29 cellular contexts compared by ENCODE assay signal in genomic region chr1:66197120-66197519, GRCh38.
"Had no signal": no experiment of that assay in that cellular context is flagged by ENCODE, and none has a peak within 500 bp of the region (broad histone marks: within the 10 kb centered on the region; RNA-seq: fewer than 3 reads in every experiment).

No MANE protein-coding gene starts in this region.

- H3K9me3 ChIP-seq: ascending aorta, breast epithelium, Peyer's patch, SJSA1 had no signal

- H3K4me1 Mint-ChIP-seq: activated CD4-positive, alpha-beta T cell treated with anti-CD3 and anti-CD28 coated beads, Interleukin-2, amount 10 ng/mL, durations not matched to agents 24 days and 14 days; activated naive CD4-positive, alpha-beta T cell treated with anti-CD3 and anti-CD28 coated beads, Interleukin-2, amount 50 U/mL, for 24 hours; activated naive CD8-positive, alpha-beta T cell treated with anti-CD3 and anti-CD28 coated beads, Interleukin-2, amount 10 ng/mL, durations not matched to agents 7 days and 5 days; activated T-helper 17 cell treated with anti-CD3 and anti-CD28 coated beads, Interleukin-2, amount 50 U/mL, for 72 hours had no signal

- H3K36me3 Mint-ChIP-seq: activated naive CD4-positive, alpha-beta T cell treated with anti-CD3 and anti-CD28 coated beads, Interleukin-2, amount 50 U/mL, for 24 hours; activated naive CD8-positive, alpha-beta T cell treated with anti-CD3 and anti-CD28 coated beads, Interleukin-2, amount 10 ng/mL, durations not matched to agents 7 days and 5 days had no signal

- H3K4me3 Mint-ChIP-seq: activated CD4-positive, alpha-beta T cell treated with anti-CD3 and anti-CD28 coated beads, Interleukin-2, amount 10 ng/mL, durations not matched to agents 24 days and 14 days; activated CD8-positive, alpha-beta T cell treated with anti-CD3 and anti-CD28 coated beads for 36 hours; activated naive CD4-positive, alpha-beta T cell treated with anti-CD3 and anti-CD28 coated beads, Interleukin-2, amount 50 U/mL, for 24 hours; activated naive CD8-positive, alpha-beta T cell treated with anti-CD3 and anti-CD28 coated beads, Interleukin-2, amount 10 ng/mL, durations not matched to agents 7 days and 5 days; activated T-cell treated with anti-CD3 and anti-CD28 coated beads, Interleukin-2, amount 50 U/mL, for 72 hours; activated T-helper 17 cell treated with anti-CD3 and anti-CD28 coated beads, Interleukin-2, amount 50 U/mL, for 72 hours had no signal

- ATAC-seq: activated CD8-positive, alpha-beta T cell treated with anti-CD3 and anti-CD28 coated beads for 36 hours; activated T-cell treated with anti-CD3 and anti-CD28 coated beads, Interleukin-2, amount 50 U/mL, for 72 hours; activated T-helper 17 cell treated with anti-CD3 and anti-CD28 coated beads, Interleukin-2, amount 50 U/mL, for 72 hours; PC-3 had no signal

- H3K36me3 ChIP-seq: ascending aorta, breast epithelium, Peyer's patch, SJSA1 had no signal

- H3K4me3 ChIP-seq: ascending aorta, breast epithelium, Peyer's patch, SJSA1 had no signal

- H3K27ac Mint-ChIP-seq: activated CD4-positive, alpha-beta T cell treated with anti-CD3 and anti-CD28 coated beads, Interleukin-2, amount 10 ng/mL, durations not matched to agents 24 days and 14 days; activated CD8-positive, alpha-beta T cell treated with anti-CD3 and anti-CD28 coated beads for 36 hours; activated naive CD4-positive, alpha-beta T cell treated with anti-CD3 and anti-CD28 coated beads, Interleukin-2, amount 50 U/mL, for 24 hours; activated naive CD8-positive, alpha-beta T cell treated with anti-CD3 and anti-CD28 coated beads, Interleukin-2, amount 10 ng/mL, durations not matched to agents 7 days and 5 days; activated T-cell treated with anti-CD3 and anti-CD28 coated beads, Interleukin-2, amount 50 U/mL, for 72 hours; activated T-helper 17 cell treated with anti-CD3 and anti-CD28 coated beads, Interleukin-2, amount 50 U/mL, for 72 hours had no signal

- H3K27me3 Mint-ChIP-seq: activated CD8-positive, alpha-beta T cell treated with anti-CD3 and anti-CD28 coated beads for 36 hours; activated naive CD4-positive, alpha-beta T cell treated with anti-CD3 and anti-CD28 coated beads, Interleukin-2, amount 50 U/mL, for 24 hours had no signal

- H3K9me3 Mint-ChIP-seq: activated CD4-positive, alpha-beta T cell treated with anti-CD3 and anti-CD28 coated beads, Interleukin-2, amount 10 ng/mL, durations not matched to agents 24 days and 14 days; activated CD8-positive, alpha-beta T cell treated with anti-CD3 and anti-CD28 coated beads for 36 hours; activated naive CD4-positive, alpha-beta T cell treated with anti-CD3 and anti-CD28 coated beads, Interleukin-2, amount 50 U/mL, for 24 hours; activated naive CD8-positive, alpha-beta T cell treated with anti-CD3 and anti-CD28 coated beads, Interleukin-2, amount 10 ng/mL, durations not matched to agents 7 days and 5 days had no signal

- H3K27ac ChIP-seq: ascending aorta, breast epithelium, Peyer's patch, SJSA1 had no signal

- DNase-seq: activated CD4-positive, alpha-beta T cell treated with anti-CD3 and anti-CD28 coated beads, Interleukin-2, amount 10 ng/mL, durations not matched to agents 24 days and 14 days; activated CD4-positive, alpha-beta T cell treated with anti-CD3 and anti-CD28 coated beads, Interleukin-2, amount 50 U/mL, for 4 hours; activated CD8-positive, alpha-beta T cell treated with anti-CD3 and anti-CD28 coated beads for 36 hours; activated effector memory CD4-positive, alpha-beta T cell treated with anti-CD3 and anti-CD28 coated beads, Interleukin-2, amount 50 U/mL, for 16 hours; activated naive CD4-positive, alpha-beta T cell; activated naive CD8-positive, alpha-beta T cell treated with anti-CD3 and anti-CD28 coated beads, Interleukin-2, amount 10 ng/mL, durations not matched to agents 7 days and 5 days; activated T-cell treated with anti-CD3 and anti-CD28 coated beads, Interleukin-2, amount 50 U/mL, for 1 hour; activated T-cell treated with anti-CD3 and anti-CD28 coated beads, Interleukin-2, amount 50 U/mL, for 72 hours; amygdala; central memory CD4-positive, alpha-beta T cell; NCI-H1092 treated with DMSO at 0.1 percent for 48 hours; NCI-H1417; NCI-H146; NCI-H187; NCI-H2029 treated with DMSO at 0.1 percent for 48 hours; NCI-H2107; NCI-H2171; NCI-H510A; NCI-H526; NCI-H748 treated with DMSO at 0.1 percent for 48 hours; NK-92 treated with Interleukin-12 subunit alpha and Interleukin-12 subunit beta, amount 100 ng/mL, for 24 hours; PC-3; Peyer's patch; SHP77 treated with DMSO at 0.1 percent for 48 hours had no signal
